Comparison of ENCODE assay signal across 30 cellular contexts in the genomic region with DNA sequence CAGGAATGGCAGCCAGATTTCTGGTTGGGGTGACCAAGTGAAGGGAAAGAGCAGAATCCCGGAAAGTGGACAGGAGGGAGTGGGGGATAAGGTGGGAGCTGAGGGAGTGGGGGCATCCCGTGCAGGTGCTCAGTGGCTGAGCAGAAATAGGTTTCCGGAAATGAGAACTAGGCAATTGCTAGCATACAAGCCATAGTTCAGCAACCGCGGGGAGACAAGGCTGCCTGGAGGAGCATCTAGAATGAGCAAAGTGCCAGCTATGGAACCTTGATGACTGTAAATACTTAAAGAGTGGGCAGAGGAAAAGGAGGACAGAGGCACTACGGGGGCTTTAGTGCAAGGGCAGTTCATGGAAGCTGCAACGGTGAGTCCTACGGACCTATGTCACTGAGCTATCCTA.
"Had no signal": no experiment of that assay in that cellular context is flagged by ENCODE, and none has a peak within 500 bp of the region (broad histone marks: within the 10 kb centered on the region; RNA-seq: fewer than 3 reads in every experiment).

No MANE protein-coding gene starts in this region.

- H3K4me1 ChIP-seq: ascending aorta, body of pancreas had no signal

- H3K9me3 Mint-ChIP-seq: activated naive CD4-positive, alpha-beta T cell treated with anti-CD3 and anti-CD28 coated beads, Interleukin-2, amount 50 U/mL, for 24 hours; activated T-cell treated with anti-CD3 and anti-CD28 coated beads, Interleukin-2, amount 50 U/mL, for 24 hours; activated T-helper 1 cell treated with anti-CD3 and anti-CD28 coated beads, Interleukin-12 subunit alpha, Interleukin-12 subunit beta, Interleukin-2, Interleukin-4 antibody, amounts not matched to agents 30 ng/mL and 10 ng/mL and 1 ng/mL, durations not matched to agents 14 hours and 24 hours and 36 hours; central memory CD8-positive, alpha-beta T cell; T-cell had no signal

- H3K27ac Mint-ChIP-seq: activated CD8-positive, alpha-beta memory T cell treated with anti-CD3 and anti-CD28 coated beads, Interleukin-2, amount 10 ng/mL, durations not matched to agents 7 days and 5 days; activated naive CD4-positive, alpha-beta T cell treated with anti-CD3 and anti-CD28 coated beads, Interleukin-2, amount 50 U/mL, for 24 hours; activated T-cell treated with anti-CD3 and anti-CD28 coated beads, Interleukin-2, amount 50 U/mL, for 24 hours; activated T-helper 1 cell treated with anti-CD3 and anti-CD28 coated beads, Interleukin-12 subunit alpha, Interleukin-12 subunit beta, Interleukin-2, Interleukin-4 antibody, amounts not matched to agents 30 ng/mL and 10 ng/mL and 1 ng/mL, durations not matched to agents 14 hours and 24 hours and 36 hours; T-cell had no signal

- H3K4me3 ChIP-seq: ascending aorta, body of pancreas, K562, SK-N-MC had no signal

- ATAC-seq: activated CD4-positive, CD25-positive, alpha-beta regulatory T cell treated with anti-CD3 and anti-CD28 coated beads, Interleukin-2, amount 50 U/mL, for 24 hours; activated CD8-positive, alpha-beta memory T cell treated with anti-CD3 and anti-CD28 coated beads, Interleukin-2, amount 10 ng/mL, durations not matched to agents 7 days and 5 days; body of pancreas; K562; Panc1; Right ventricle myocardium inferior; T-cell had no signal

- H3K36me3 Mint-ChIP-seq: activated CD8-positive, alpha-beta memory T cell treated with anti-CD3 and anti-CD28 coated beads, Interleukin-2, amount 10 ng/mL, durations not matched to agents 7 days and 5 days; activated naive CD4-positive, alpha-beta T cell treated with anti-CD3 and anti-CD28 coated beads, Interleukin-2, amount 50 U/mL, for 24 hours; T-cell had no signal

- H3K27me3 Mint-ChIP-seq: activated T-cell treated with anti-CD3 and anti-CD28 coated beads, Interleukin-2, amount 50 U/mL, for 24 hours; T-cell had no signal

- H3K27me3 ChIP-seq: ascending aorta, body of pancreas had no signal

- H3K4me1 Mint-ChIP-seq: activated CD8-positive, alpha-beta memory T cell treated with anti-CD3 and anti-CD28 coated beads, Interleukin-2, amount 10 ng/mL, durations not matched to agents 7 days and 5 days; activated naive CD4-positive, alpha-beta T cell treated with anti-CD3 and anti-CD28 coated beads, Interleukin-2, amount 50 U/mL, for 24 hours; central memory CD8-positive, alpha-beta T cell; T-cell had no signal

- H3K27ac ChIP-seq: ascending aorta, body of pancreas, SK-N-MC, WERI-Rb-1 had no signal

- H3K4me3 Mint-ChIP-seq: activated CD8-positive, alpha-beta memory T cell treated with anti-CD3 and anti-CD28 coated beads, Interleukin-2, amount 10 ng/mL, durations not matched to agents 7 days and 5 days; activated naive CD4-positive, alpha-beta T cell treated with anti-CD3 and anti-CD28 coated beads, Interleukin-2, amount 50 U/mL, for 24 hours; activated T-cell treated with anti-CD3 and anti-CD28 coated beads, Interleukin-2, amount 50 U/mL, for 24 hours; activated T-helper 1 cell treated with anti-CD3 and anti-CD28 coated beads, Interleukin-12 subunit alpha, Interleukin-12 subunit beta, Interleukin-2, Interleukin-4 antibody, amounts not matched to agents 30 ng/mL and 10 ng/mL and 1 ng/mL, durations not matched to agents 14 hours and 24 hours and 36 hours; central memory CD8-positive, alpha-beta T cell; T-cell had no signal

- H3K36me3 ChIP-seq: ascending aorta, WERI-Rb-1 had no signal

- DNase-seq: activated CD4-positive, alpha-beta T cell treated with anti-CD3 and anti-CD28 coated beads for 48 hours; activated CD4-positive, alpha-beta T cell treated with anti-CD3 and anti-CD28 coated beads, Interleukin-2, amount 50 U/mL, for 48 hours; activated CD8-positive, alpha-beta memory T cell treated with anti-CD3 and anti-CD28 coated beads, Interleukin-2, amount 10 ng/mL, durations not matched to agents 7 days and 5 days; activated effector memory CD4-positive, alpha-beta T cell treated with Interleukin-2 at 50 U/mL for 16 hours; activated naive CD4-positive, alpha-beta T cell; activated T-cell treated with anti-CD3 and anti-CD28 coated beads, Interleukin-2, amount 50 U/mL, for 24 hours; body of pancreas; Karpas-422; NCI-H1092; NCI-H1417; NCI-H1930; NCI-H2171; NCI-H2227 treated with DMSO at 0.1 percent for 48 hours; NCI-H446 treated with DMSO at 0.1 percent for 48 hours; NCI-H748 treated with DMSO at 0.1 percent for 48 hours; NK-92 treated with Interleukin-12 subunit alpha and Interleukin-12 subunit beta, amount 100 ng/mL, for 24 hours; OCI-M1; RPMI8226; T-cell; T-helper 2 cell had no signal

- H3K9me3 ChIP-seq: ascending aorta, body of pancreas had no signal
